16 cellular contexts compared by ENCODE assay signal in genomic region chr11:111720801-111721494, GRCh38.
"Had no signal": no experiment of that assay in that cellular context is flagged by ENCODE, and none has a peak within 500 bp of the region (broad histone marks: within the 10 kb centered on the region; RNA-seq: fewer than 3 reads in every experiment).

No MANE protein-coding gene starts in this region.

- H3K27ac Mint-ChIP-seq: activated T-helper 2 cell treated with anti-CD3 and anti-CD28 coated beads, Interferon-gamma antibody, Interleukin-2, Interleukin-4, amounts not matched to agents 10 μg/mL and 5 μg/mL and 100 μg/mL, durations not matched to agents 14 hours and 24 hours and 36 hours; mesothelial cell of epicardium; natural killer cell treated with Interleukin-12 subunit alpha and Interleukin-12 subunit beta and Interleukin-15 and Interleukin-18, amount 100 ng/mL, for 72 hours; stimulated activated naive CD8-positive, alpha-beta T cell treated with anti-CD3 and anti-CD28 coated beads, Interleukin-15, Interleukin-2, amounts not matched to agents 100 ng/mL and 50 ng/mL, for 24 hours had no signal

- H3K36me3 Mint-ChIP-seq: natural killer cell treated with Interleukin-12 subunit alpha and Interleukin-12 subunit beta and Interleukin-15 and Interleukin-18, amount 100 ng/mL, for 72 hours had no signal

- H3K27me3 Mint-ChIP-seq: natural killer cell treated with Interleukin-12 subunit alpha and Interleukin-12 subunit beta and Interleukin-15 and Interleukin-18, amount 100 ng/mL, for 72 hours; stimulated activated naive CD8-positive, alpha-beta T cell treated with anti-CD3 and anti-CD28 coated beads, Interleukin-15, Interleukin-2, amounts not matched to agents 100 ng/mL and 50 ng/mL, for 24 hours had no signal

- H3K27me3 ChIP-seq: brain microvascular endothelial cell, testis, upper lobe of left lung had no signal

- DNase-seq: activated CD4-positive, alpha-beta T cell treated with anti-CD3 and anti-CD28 coated beads for 1 hour; activated naive CD4-positive, alpha-beta T cell treated with Interleukin-2 at 50 U/mL for 16 hours; anterior cingulate cortex; brain microvascular endothelial cell; cerebellar nuclear complex; effector CD8-positive, alpha-beta T cell; stimulated activated CD4-positive, alpha-beta T cell treated with anti-CD3 and anti-CD28 coated beads, Interleukin-2, amount 100 ng/mL, for 24 hours; testis; WERI-Rb-1 had no signal

- H3K9me3 Mint-ChIP-seq: activated T-helper 2 cell treated with anti-CD3 and anti-CD28 coated beads, Interferon-gamma antibody, Interleukin-2, Interleukin-4, amounts not matched to agents 10 μg/mL and 5 μg/mL and 100 μg/mL, durations not matched to agents 14 hours and 24 hours and 36 hours; mesothelial cell of epicardium; natural killer cell treated with Interleukin-12 subunit alpha and Interleukin-12 subunit beta and Interleukin-15 and Interleukin-18, amount 100 ng/mL, for 72 hours; stimulated activated naive CD8-positive, alpha-beta T cell treated with anti-CD3 and anti-CD28 coated beads, Interleukin-15, Interleukin-2, amounts not matched to agents 100 ng/mL and 50 ng/mL, for 24 hours had no signal

- H3K4me3 ChIP-seq: lung, testis, upper lobe of left lung had no signal

- H3K27ac ChIP-seq: brain microvascular endothelial cell, testis, upper lobe of left lung, WERI-Rb-1 had no signal

- ATAC-seq: esophagus mucosa; natural killer cell treated with Interleukin-12 subunit alpha and Interleukin-12 subunit beta and Interleukin-15 and Interleukin-18, amount 100 ng/mL, for 72 hours had no signal

- H3K9me3 ChIP-seq: testis, upper lobe of left lung had no signal

- H3K4me1 ChIP-seq: testis had no signal

- H3K4me3 Mint-ChIP-seq: mesothelial cell of epicardium; natural killer cell treated with Interleukin-12 subunit alpha and Interleukin-12 subunit beta and Interleukin-15 and Interleukin-18, amount 100 ng/mL, for 72 hours; stimulated activated naive CD8-positive, alpha-beta T cell treated with anti-CD3 and anti-CD28 coated beads, Interleukin-15, Interleukin-2, amounts not matched to agents 100 ng/mL and 50 ng/mL, for 24 hours had no signal
